ENCODE assay signal across 8 cellular contexts in genomic region chr14:92105845-92106094, GRCh38. TPM values are rescaled to one million over a fixed set of nuclear protein-coding genes. Genes with fewer than 3 reads are reported as not detected.
DNase-seq lines count a peak whose midpoint lies in the region; ATAC-seq, FAIRE-seq and TF ChIP-seq lines count a peak whose summit lies in the region.

No MANE protein-coding gene starts in this region.

- H4K20me1 ChIP-seq in fibroblast of lung (ENCODE audit: control insufficient read depth, extremely low read depth, insufficient read depth, low read length) (no peaks in the 10 kb centered on the region), neural cell (ENCODE audit: insufficient read depth) (no peaks in the 10 kb centered on the region)

- H3K4me1 ChIP-seq in fibroblast of lung (ENCODE audit: control insufficient read depth, extremely low read depth, insufficient read depth, low read length) = peaks cover 4% of the 10 kb centered on the region

- H3K9ac ChIP-seq in fibroblast of lung (ENCODE audit: insufficient read depth, low read length) (peak overlapping the region; percentile 86), neural cell (ENCODE audit: low read length) (peak overlapping the region; percentile 92)

- TF ChIP-seq EP300 in neural cell (conservative IDR thresholded peaks at IDR 0.05; ENCODE audit: poor library complexity, severe bottlenecking) = no peak

- peak overlapping the region; percentile 69 for H3K4me2 ChIP-seq in fibroblast of lung (ENCODE audit: extremely low read depth, insufficient read depth, low read length)
- H3K4me2 ChIP-seq in neural cell (ENCODE audit: low read length) = peak overlapping the region; percentile 79

- H3K79me2 ChIP-seq in fibroblast of lung (ENCODE audit: control insufficient read depth, insufficient read depth, low read length) (peaks cover 21% of the 10 kb centered on the region), neural cell (replicated peaks; ENCODE audit: insufficient read depth, low read length) (peaks cover 48% of the 10 kb centered on the region)

- ATAC-seq in HG03571 (IDR thresholded peaks at IDR 0.05; ENCODE audit: unreplicated experiment) = peak; percentile 26

- peak; percentile 39 for DNase-seq in COLO668 (lab: John Stamatoyannopoulos, UW; ENCODE audit: unreplicated experiment)
- DNase-seq in GM19239 (ENCODE audit: insufficient read length, low spot score) = peak; percentile 8
- peak; percentile 55 to 68 for DNase-seq in fibroblast of lung (ENCODE audit: low read depth in 2 of 2)
- no peak for DNase-seq in central memory CD4-positive, alpha-beta T cell
- no peak for DNase-seq in NCI-H524 treated with DMSO at 0.1 percent for 48 hours (lab: John Stamatoyannopoulos, UW)

- peak; percentile 76 for FAIRE-seq in GM19239 (lab: Jason Lieb, UNC)

- no peaks in the 10 kb centered on the region for H3K9me2 ChIP-seq in neural cell (ENCODE audit: insufficient read depth, low read length)

- H3K36me3 ChIP-seq in fibroblast of lung (ENCODE audit: control insufficient read depth, insufficient read depth, low read length) = no peaks in the 10 kb centered on the region
- H3K36me3 ChIP-seq in neural cell (ENCODE audit: insufficient read depth, low read length) = no peaks in the 10 kb centered on the region

- H3F3A ChIP-seq in neural cell (ENCODE audit: insufficient read depth, low read length, poor library complexity, severe bottlenecking) = no peaks in the 10 kb centered on the region

- peak overlapping the region; percentile 48 for H2AFZ ChIP-seq in fibroblast of lung (ENCODE audit: low read length)
- H2AFZ ChIP-seq in neural cell (ENCODE audit: low read depth, low read length) = peak overlapping the region; percentile 98

- H3K27me3 ChIP-seq in fibroblast of lung (ENCODE audit: control insufficient read depth, insufficient read depth, low read length) = no peaks in the 10 kb centered on the region
- no peaks in the 10 kb centered on the region for H3K27me3 ChIP-seq in neural cell (ENCODE audit: insufficient read depth, low read depth, low read length)

- no peaks in the 10 kb centered on the region for H3K9me3 ChIP-seq in fibroblast of lung (ENCODE audit: control insufficient read depth, insufficient read depth, low read depth, low read length)
- H3K9me3 ChIP-seq in neural cell (ENCODE audit: low read length) = no peaks in the 10 kb centered on the region

- TF ChIP-seq CTCF in VCaP (conservative IDR thresholded peaks at IDR 0.05) (no peak), fibroblast of lung (conservative IDR thresholded peaks at IDR 0.05 in 1 of 2, IDR thresholded peaks at IDR 0.05 in 1 of 2; ENCODE audit: low read depth in 1 of 2, low read length in 2 of 2) (no peak), neural cell (IDR thresholded peaks at IDR 0.05; ENCODE audit: poor library complexity, severe bottlenecking) (no peak)

- no peak for TF ChIP-seq RAD21 in neural cell (conservative IDR thresholded peaks at IDR 0.05)

- peak overlapping the region; percentile 87 for H3K27ac ChIP-seq in VCaP
- peak overlapping the region; percentile 91 for H3K27ac ChIP-seq in fibroblast of lung (ENCODE audit: insufficient read depth, low read length)
- H3K27ac ChIP-seq in neural cell (ENCODE audit: low read length) = peak overlapping the region; percentile 88

- peak overlapping the region; percentile 72 to 98 (median 82) for H3K4me3 ChIP-seq in fibroblast of lung (replicated peaks in 1 of 4; ENCODE audit: control extremely low read depth in 1 of 4, insufficient read depth in 1 of 4, low read depth in 3 of 4, low read length in 4 of 4)
- peak overlapping the region; percentile 97 for H3K4me3 ChIP-seq in neural cell (ENCODE audit: low read length)

TF ChIP-seq in neural cell, 6 proteins besides CTCF, POLR2A, EP300 and RAD21:
- no peak for TF ChIP-seq MXI1 (conservative IDR thresholded peaks at IDR 0.05; ENCODE audit: poor library complexity, severe bottlenecking)

RNA-seq across cellular contexts. Expression of gene ATXN3, which starts 0.6 kb away (rescaled TPM):
- 40.6 and 63.3 TPM in 2 replicates for total RNA-seq in fibroblast of lung
- polyA plus RNA-seq in fibroblast of lung (21.0 and 34.1 TPM in 2 replicates), neural cell (16.7 and 30.5 TPM in 2 replicates)
- 19.3 and 28.2 TPM in 2 replicates for polyA plus RNA-seq in fibroblast of lung (2012)
- polyA minus RNA-seq in fibroblast of lung (ENCODE audit: low replicate concordance) (2.0 and 10.4 TPM in 2 replicates), neural cell (40.7 and 64.6 TPM in 2 replicates)

RNA-seq across cellular contexts. Expression of gene NDUFB1, which starts 15.7 kb away (rescaled TPM):
- 310 and 320 TPM in 2 replicates for total RNA-seq in fibroblast of lung
- polyA plus RNA-seq in fibroblast of lung (436 and 569 TPM in 2 replicates), neural cell (1,184 and 1,224 TPM in 2 replicates)
- polyA plus RNA-seq in fibroblast of lung (2012) = 550 and 633 TPM in 2 replicates
- polyA minus RNA-seq in fibroblast of lung (ENCODE audit: low replicate concordance) (6.5 and 15.6 TPM in 2 replicates), neural cell (87.5 and 107 TPM in 2 replicates)

RNA-seq across cellular contexts. Expression of gene CPSF2, which starts 16.0 kb away (rescaled TPM):
- total RNA-seq in fibroblast of lung = 41.3 and 41.8 TPM in 2 replicates
- polyA plus RNA-seq in fibroblast of lung (46.9 and 55.7 TPM in 2 replicates), neural cell (18.5 and 20.4 TPM in 2 replicates)
- polyA plus RNA-seq in fibroblast of lung (2012) = 50.1 and 57.3 TPM in 2 replicates
- polyA minus RNA-seq in fibroblast of lung (ENCODE audit: low replicate concordance) (6.6 and 14.9 TPM in 2 replicates), neural cell (36.8 and 43.5 TPM in 2 replicates)

Comparison
In these comparisons a context has a peak if more than half of its experiments do, and no peak if none do; other contexts are left out.
1. DNase-seq: peak in COLO668 (single experiment), GM19239 (single experiment) and fibroblast of lung (2 of 2); none in central memory CD4-positive, alpha-beta T cell (single experiment) and NCI-H524 treated with DMSO at 0.1 percent for 48 hours (single experiment).
2. Peak in every context shown above with its lines, with median percentiles within 50 percentile points of each other: H3K27ac ChIP-seq.